In the genomic region with DNA sequence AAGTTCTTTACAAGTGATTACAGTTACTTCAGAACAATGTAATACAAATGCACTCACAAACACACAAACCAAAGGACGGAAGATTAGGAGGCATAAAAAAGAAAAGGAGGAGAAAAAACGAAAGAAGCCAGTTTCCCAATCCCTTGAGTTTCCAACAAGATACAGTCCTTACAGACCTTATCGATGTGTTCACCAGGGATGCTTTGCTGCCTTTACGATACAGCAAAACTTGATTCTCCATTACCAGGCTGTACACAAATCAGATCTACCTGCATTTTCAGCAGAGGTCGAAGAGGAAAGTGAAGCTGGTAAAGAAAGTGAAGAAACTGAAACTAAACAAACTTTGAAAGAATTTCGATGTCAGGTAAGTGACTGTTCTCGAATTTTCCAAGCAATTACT, we compare ENCODE assay signal across 1 cellular context.
TF ChIP-seq lines count a peak whose summit lies in the region.

No MANE protein-coding gene starts in this region.

TF ChIP-seq in GM23338, 12 proteins besides CTCF, POLR2A, EP300 and RAD21 (continued from another document):
- TF ChIP-seq, protein P1, sequence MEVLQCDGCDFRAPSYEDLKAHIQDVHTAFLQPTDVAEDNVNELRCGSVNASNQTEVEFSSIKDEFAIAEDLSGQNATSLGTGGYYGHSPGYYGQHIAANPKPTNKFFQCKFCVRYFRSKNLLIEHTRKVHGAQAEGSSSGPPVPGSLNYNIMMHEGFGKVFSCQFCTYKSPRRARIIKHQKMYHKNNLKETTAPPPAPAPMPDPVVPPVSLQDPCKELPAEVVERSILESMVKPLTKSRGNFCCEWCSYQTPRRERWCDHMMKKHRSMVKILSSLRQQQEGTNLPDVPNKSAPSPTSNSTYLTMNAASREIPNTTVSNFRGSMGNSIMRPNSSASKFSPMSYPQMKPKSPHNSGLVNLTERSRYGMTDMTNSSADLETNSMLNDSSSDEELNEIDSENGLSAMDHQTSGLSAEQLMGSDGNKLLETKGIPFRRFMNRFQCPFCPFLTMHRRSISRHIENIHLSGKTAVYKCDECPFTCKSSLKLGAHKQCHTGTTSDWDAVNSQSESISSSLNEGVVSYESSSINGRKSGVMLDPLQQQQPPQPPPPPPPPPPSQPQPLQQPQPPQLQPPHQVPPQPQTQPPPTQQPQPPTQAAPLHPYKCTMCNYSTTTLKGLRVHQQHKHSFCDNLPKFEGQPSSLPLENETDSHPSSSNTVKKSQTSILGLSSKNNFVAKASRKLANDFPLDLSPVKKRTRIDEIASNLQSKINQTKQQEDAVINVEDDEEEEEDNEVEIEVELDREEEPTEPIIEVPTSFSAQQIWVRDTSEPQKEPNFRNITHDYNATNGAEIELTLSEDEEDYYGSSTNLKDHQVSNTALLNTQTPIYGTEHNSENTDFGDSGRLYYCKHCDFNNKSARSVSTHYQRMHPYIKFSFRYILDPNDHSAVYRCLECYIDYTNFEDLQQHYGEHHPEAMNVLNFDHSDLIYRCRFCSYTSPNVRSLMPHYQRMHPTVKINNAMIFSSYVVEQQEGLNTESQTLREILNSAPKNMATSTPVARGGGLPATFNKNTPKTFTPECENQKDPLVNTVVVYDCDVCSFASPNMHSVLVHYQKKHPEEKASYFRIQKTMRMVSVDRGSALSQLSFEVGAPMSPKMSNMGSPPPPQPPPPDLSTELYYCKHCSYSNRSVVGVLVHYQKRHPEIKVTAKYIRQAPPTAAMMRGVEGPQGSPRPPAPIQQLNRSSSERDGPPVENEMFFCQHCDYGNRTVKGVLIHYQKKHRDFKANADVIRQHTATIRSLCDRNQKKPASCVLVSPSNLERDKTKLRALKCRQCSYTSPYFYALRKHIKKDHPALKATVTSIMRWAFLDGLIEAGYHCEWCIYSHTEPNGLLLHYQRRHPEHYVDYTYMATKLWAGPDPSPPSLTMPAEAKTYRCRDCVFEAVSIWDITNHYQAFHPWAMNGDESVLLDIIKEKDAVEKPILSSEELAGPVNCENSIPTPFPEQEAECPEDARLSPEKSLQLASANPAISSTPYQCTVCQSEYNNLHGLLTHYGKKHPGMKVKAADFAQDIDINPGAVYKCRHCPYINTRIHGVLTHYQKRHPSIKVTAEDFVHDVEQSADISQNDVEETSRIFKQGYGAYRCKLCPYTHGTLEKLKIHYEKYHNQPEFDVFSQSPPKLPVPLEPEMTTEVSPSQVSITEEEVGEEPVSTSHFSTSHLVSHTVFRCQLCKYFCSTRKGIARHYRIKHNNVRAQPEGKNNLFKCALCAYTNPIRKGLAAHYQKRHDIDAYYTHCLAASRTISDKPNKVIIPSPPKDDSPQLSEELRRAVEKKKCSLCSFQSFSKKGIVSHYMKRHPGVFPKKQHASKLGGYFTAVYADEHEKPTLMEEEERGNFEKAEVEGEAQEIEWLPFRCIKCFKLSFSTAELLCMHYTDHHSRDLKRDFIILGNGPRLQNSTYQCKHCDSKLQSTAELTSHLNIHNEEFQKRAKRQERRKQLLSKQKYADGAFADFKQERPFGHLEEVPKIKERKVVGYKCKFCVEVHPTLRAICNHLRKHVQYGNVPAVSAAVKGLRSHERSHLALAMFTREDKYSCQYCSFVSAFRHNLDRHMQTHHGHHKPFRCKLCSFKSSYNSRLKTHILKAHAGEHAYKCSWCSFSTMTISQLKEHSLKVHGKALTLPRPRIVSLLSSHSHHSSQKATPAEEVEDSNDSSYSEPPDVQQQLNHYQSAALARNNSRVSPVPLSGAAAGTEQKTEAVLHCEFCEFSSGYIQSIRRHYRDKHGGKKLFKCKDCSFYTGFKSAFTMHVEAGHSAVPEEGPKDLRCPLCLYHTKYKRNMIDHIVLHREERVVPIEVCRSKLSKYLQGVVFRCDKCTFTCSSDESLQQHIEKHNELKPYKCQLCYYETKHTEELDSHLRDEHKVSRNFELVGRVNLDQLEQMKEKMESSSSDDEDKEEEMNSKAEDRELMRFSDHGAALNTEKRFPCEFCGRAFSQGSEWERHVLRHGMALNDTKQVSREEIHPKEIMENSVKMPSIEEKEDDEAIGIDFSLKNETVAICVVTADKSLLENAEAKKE (CRISPR knock-in tag; IDR thresholded peaks at IDR 0.05): no peak
- TF ChIP-seq JUNB (IDR thresholded peaks at IDR 0.05; ENCODE audit: unreplicated experiment): no peak
